8 cellular contexts compared by ENCODE assay signal in genomic region chr20:63979549-63980316, GRCh38. TPM values are rescaled to one million over a fixed set of nuclear protein-coding genes. Genes with fewer than 3 reads are reported as not detected.
A peak's percentile ranks its signal among the peaks of the same experiment; 100 is the strongest.
DNase-seq lines count a peak whose midpoint lies in the region.

Gene SAMD10 (minus strand): TSS chr20:63979642. CDS start chr20:63979467, 175 bp downstream.

- peak; percentile 62 for DNase-seq in NCI-H748 (lab: John Stamatoyannopoulos, UW; ENCODE audit: unreplicated experiment)
- no peak for DNase-seq in NCI-H748 treated with DMSO at 0.1 percent for 48 hours (lab: John Stamatoyannopoulos, UW)
- peak; percentile 88 for DNase-seq in RPMI8226
- peak; percentile 42 for DNase-seq in activated gamma-delta T cell (lab: John Stamatoyannopoulos, UW)
- DNase-seq in head of caudate nucleus, result peak; percentile 51 to 93 (median 79)
- peak; percentile 36 for DNase-seq in renal cortical epithelial cell (ENCODE audit: low read depth)
- DNase-seq in globus pallidus (ENCODE audit: low spot score), result no peak

- peaks cover 18% of the 10 kb centered on the region for H3K36me3 ChIP-seq in HUES48 (ENCODE audit: control insufficient read depth, insufficient read depth, low read length)

- peaks cover 10% of the 10 kb centered on the region for H3K27me3 ChIP-seq in HUES48 (ENCODE audit: control insufficient read depth, insufficient read depth, low read length)

- H3K9me3 ChIP-seq in HUES48 (ENCODE audit: control insufficient read depth, insufficient read depth, low read length), result no peaks in the 10 kb centered on the region

- H3K4me1 ChIP-seq in HUES48 (ENCODE audit: control insufficient read depth, insufficient read depth, low read length), result peaks cover 22% of the 10 kb centered on the region

- peak within 1 kb of the TSS; percentile 54 for H3K27ac ChIP-seq in HUES48 (ENCODE audit: low read depth, low read length)

- intact Hi-C loops in head of caudate nucleus (cut with DNase I), result no loop called here

- H3K4me3 ChIP-seq in HUES48 (ENCODE audit: low read depth, low read length), result peak within 1 kb of the TSS; percentile 76

- H3K9ac ChIP-seq in HUES48 (ENCODE audit: low read depth, low read length), result no peak within 1 kb of the TSS

RNA-seq across cellular contexts. Expression of gene SAMD10, which starts in this region (rescaled TPM):
- total RNA-seq in renal cortical epithelial cell, result 1.4 and 5.4 TPM in 2 replicates

Comparison
In these comparisons a context has a peak if more than half of its experiments do, and no peak if none do; other contexts are left out.
1. DNase-seq: peak in NCI-H748 (single experiment), RPMI8226 (single experiment), activated gamma-delta T cell (single experiment), head of caudate nucleus (42 of 42) and renal cortical epithelial cell (single experiment); none in NCI-H748 treated with DMSO at 0.1 percent for 48 hours (single experiment) and globus pallidus (single experiment).